ENCODE assay signal across 1 cellular context in the genomic region with DNA sequence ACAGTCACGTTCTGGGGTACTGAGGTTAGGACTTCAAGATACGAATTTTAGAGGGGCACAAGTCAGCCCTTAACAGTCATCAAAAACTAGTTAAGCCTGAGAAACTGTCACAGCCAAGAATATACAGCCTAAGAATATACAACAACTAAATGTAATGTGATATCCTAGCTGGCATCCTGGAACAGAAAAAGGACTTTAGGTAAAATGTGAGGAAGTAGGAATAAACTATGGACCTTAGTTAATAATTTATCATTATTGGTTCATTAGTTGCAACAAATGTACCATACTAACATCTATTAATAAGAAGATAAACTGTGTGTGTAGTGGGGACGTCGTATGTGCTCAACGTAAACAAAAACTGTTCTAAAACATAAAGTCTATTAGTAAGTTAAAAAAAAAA.
TF ChIP-seq lines count a peak whose summit lies in the region.

No MANE protein-coding gene starts in this region.

TF ChIP-seq in IMR-90, 13 proteins besides CTCF, POLR2A, EP300 and RAD21:
- TF ChIP-seq SMC3 (IDR thresholded peaks at IDR 0.05; ENCODE audit: low read depth, low read length) (no peak), MAFK (IDR thresholded peaks at IDR 0.05; ENCODE audit: low read depth, low read length) (no peak), NFE2L2 (IDR thresholded peaks at IDR 0.05; ENCODE audit: low read depth, low read length) (no peak), USF2 (IDR thresholded peaks at IDR 0.05; ENCODE audit: low read depth, low read length) (no peak), MAZ (IDR thresholded peaks at IDR 0.05; ENCODE audit: borderline replicate concordance, low read depth, low read length) (no peak), FOS (IDR thresholded peaks at IDR 0.05; ENCODE audit: low read depth, low read length) (no peak), MXI1 (IDR thresholded peaks at IDR 0.05; ENCODE audit: borderline replicate concordance, low read depth, low read length) (no peak), RCOR1 (IDR thresholded peaks at IDR 0.05; ENCODE audit: insufficient replicate concordance, low read length) (no peak), BHLHE40 (IDR thresholded peaks at IDR 0.05; ENCODE audit: low read depth, low read length) (no peak), CHD1 (IDR thresholded peaks at IDR 0.05; ENCODE audit: low read depth, low read length) (no peak), CEBPB (IDR thresholded peaks at IDR 0.05; ENCODE audit: low read depth, low read length) (no peak), RFX5 (IDR thresholded peaks at IDR 0.05; ENCODE audit: low read depth, low read length) (no peak)
- TF ChIP-seq, protein P1, sequence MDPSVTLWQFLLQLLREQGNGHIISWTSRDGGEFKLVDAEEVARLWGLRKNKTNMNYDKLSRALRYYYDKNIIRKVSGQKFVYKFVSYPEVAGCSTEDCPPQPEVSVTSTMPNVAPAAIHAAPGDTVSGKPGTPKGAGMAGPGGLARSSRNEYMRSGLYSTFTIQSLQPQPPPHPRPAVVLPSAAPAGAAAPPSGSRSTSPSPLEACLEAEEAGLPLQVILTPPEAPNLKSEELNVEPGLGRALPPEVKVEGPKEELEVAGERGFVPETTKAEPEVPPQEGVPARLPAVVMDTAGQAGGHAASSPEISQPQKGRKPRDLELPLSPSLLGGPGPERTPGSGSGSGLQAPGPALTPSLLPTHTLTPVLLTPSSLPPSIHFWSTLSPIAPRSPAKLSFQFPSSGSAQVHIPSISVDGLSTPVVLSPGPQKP (IDR thresholded peaks at IDR 0.05; ENCODE audit: borderline replicate concordance, low read depth, low read length), result no peak
